ENCODE assay signal across 8 cellular contexts in the genomic region with DNA sequence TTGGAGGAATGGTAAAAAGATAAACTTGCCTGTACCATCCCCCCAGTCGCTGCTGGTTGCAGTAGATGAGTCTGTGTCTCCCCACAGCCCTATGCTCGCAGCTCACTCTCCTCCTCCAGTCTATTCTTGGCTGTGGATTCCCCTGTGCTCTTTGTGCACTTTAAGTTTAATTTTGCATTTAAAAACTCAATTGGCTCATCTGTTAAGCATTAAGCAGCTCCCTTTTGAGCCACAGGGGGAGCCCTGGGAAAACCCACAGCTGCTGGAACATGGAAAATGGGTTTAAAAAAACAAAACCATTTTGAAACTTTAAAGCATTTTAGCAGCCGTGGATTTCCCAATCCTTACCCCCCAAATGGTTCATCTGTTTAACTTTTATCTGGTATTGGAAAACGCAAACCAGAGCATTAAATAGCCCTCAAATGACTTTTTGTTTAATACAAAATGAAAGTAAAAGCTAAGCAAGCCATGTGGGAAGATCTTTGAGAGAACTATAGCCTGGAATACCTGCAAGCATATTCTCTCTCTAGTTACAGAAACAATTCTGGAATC.
DNase-seq lines count a peak whose midpoint lies in the region; ATAC-seq and TF ChIP-seq lines count a peak whose summit lies in the region.

No MANE protein-coding gene starts in this region.

- no peaks in the 10 kb centered on the region for H3K27me3 ChIP-seq in GM23338 (ENCODE audit: insufficient read depth)
- H3K27me3 ChIP-seq in lung (ENCODE audit: control insufficient read depth, insufficient read depth): no peaks in the 10 kb centered on the region

- peaks cover 27% of the 10 kb centered on the region for H3K4me1 Mint-ChIP-seq in GM23338
- peaks cover 2% of the 10 kb centered on the region for H3K4me1 Mint-ChIP-seq in activated CD4-positive, alpha-beta memory T cell treated with anti-CD3 and anti-CD28 coated beads for 36 hours (ENCODE audit: low read depth)

- DNase-seq in Daoy (ENCODE audit: low read depth) (peak; percentile 76), GM23338 (ENCODE audit: low spot score) (peak; percentile 65), NCI-H1105 treated with DMSO at 0.1 percent for 48 hours (lab: John Stamatoyannopoulos, UW) (peak; percentile 39), lung (ENCODE audit: low spot score) (no peak), DMS79 (lab: John Stamatoyannopoulos, UW) (no peak)
- DNase-seq in activated naive CD4-positive, alpha-beta T cell treated with anti-CD3 and anti-CD28 coated beads, Interleukin-2, amount 50 U/mL, for 72 hours (ENCODE audit: low spot score in 2 of 2): no peak
- DNase-seq in activated CD4-positive, alpha-beta memory T cell treated with anti-CD3 and anti-CD28 coated beads for 36 hours: no peak

- intact Hi-C loops in activated CD4-positive, alpha-beta memory T cell treated with anti-CD3 and anti-CD28 coated beads for 36 hours (cut with micrococcal nuclease): no loop called here

- H3K4me3 ChIP-seq in GM23338: no peak overlapping the region
- H3K4me3 ChIP-seq in lung: no peak overlapping the region

- 45 to 61% methylated on average over 4 of the region's 4 CpGs for WGBS in lung, 2 donors

- H4K20me1 ChIP-seq in GM23338 (replicated peaks; ENCODE audit: insufficient read depth): no peaks in the 10 kb centered on the region

- no peaks in the 10 kb centered on the region for H3K9me3 ChIP-seq in lung (ENCODE audit: control insufficient read depth in 2 of 2, insufficient read depth in 1 of 2, low read length in 1 of 2)

- H2AFZ ChIP-seq in GM23338: peak overlapping the region; percentile 60

- peak; percentile 82 for ATAC-seq in GM23338
- peak; percentile 37 for ATAC-seq in lung (ENCODE audit: insufficient read depth, low FRiP score)
- ATAC-seq in activated naive CD4-positive, alpha-beta T cell treated with anti-CD3 and anti-CD28 coated beads, Interleukin-2, amount 50 U/mL, for 72 hours: no peak

- H3F3A ChIP-seq in GM23338 (replicated peaks; ENCODE audit: low read depth): no peaks in the 10 kb centered on the region

- H3K36me3 Mint-ChIP-seq in GM23338 (ENCODE audit: low read depth): no peaks in the 10 kb centered on the region
- H3K36me3 Mint-ChIP-seq in activated naive CD4-positive, alpha-beta T cell treated with anti-CD3 and anti-CD28 coated beads, Interleukin-2, amount 50 U/mL, for 72 hours: no peaks in the 10 kb centered on the region
- H3K36me3 Mint-ChIP-seq in activated CD4-positive, alpha-beta memory T cell treated with anti-CD3 and anti-CD28 coated beads for 36 hours: no peaks in the 10 kb centered on the region

- peak overlapping the region; percentile 88 for H3K27ac Mint-ChIP-seq in GM23338
- H3K27ac Mint-ChIP-seq in activated naive CD4-positive, alpha-beta T cell treated with anti-CD3 and anti-CD28 coated beads, Interleukin-2, amount 50 U/mL, for 72 hours: no peak overlapping the region
- no peak overlapping the region for H3K27ac Mint-ChIP-seq in activated CD4-positive, alpha-beta memory T cell treated with anti-CD3 and anti-CD28 coated beads for 36 hours

- CTCF ChIA-PET in activated CD4-positive, alpha-beta memory T cell treated with anti-CD3 and anti-CD28 coated beads for 36 hours (lab: Charles Lee): no interaction called here

- peak overlapping the region; percentile 35; the same call in 1 of the 2 replicates for H3K4me2 ChIP-seq in GM23338

- peaks cover 2% of the 10 kb centered on the region for H3K27me3 Mint-ChIP-seq in GM23338 (ENCODE audit: insufficient read depth, low read depth, poor library complexity)
- H3K27me3 Mint-ChIP-seq in activated CD4-positive, alpha-beta memory T cell treated with anti-CD3 and anti-CD28 coated beads for 36 hours: no peaks in the 10 kb centered on the region

- H3K4me1 ChIP-seq in GM23338 (ENCODE audit: insufficient read depth): peaks cover 29% of the 10 kb centered on the region
- no peaks in the 10 kb centered on the region for H3K4me1 ChIP-seq in lung (ENCODE audit: control insufficient read depth in 2 of 2, insufficient read depth in 2 of 2, low read length in 2 of 2)

- H3K9me3 Mint-ChIP-seq in GM23338: no peaks in the 10 kb centered on the region
- H3K9me3 Mint-ChIP-seq in activated naive CD4-positive, alpha-beta T cell treated with anti-CD3 and anti-CD28 coated beads, Interleukin-2, amount 50 U/mL, for 72 hours: peaks cover 0 to 18% of the 10 kb centered on the region in 2 donors
- peaks cover 2% of the 10 kb centered on the region for H3K9me3 Mint-ChIP-seq in activated CD4-positive, alpha-beta memory T cell treated with anti-CD3 and anti-CD28 coated beads for 36 hours

- peak; percentile 51 to 75 for TF ChIP-seq CTCF in GM23338 (conservative IDR thresholded peaks at IDR 0.05; ENCODE audit: low read depth in 2 of 2)
- TF ChIP-seq CTCF in lung (IDR thresholded peaks at IDR 0.05; ENCODE audit: control extremely low read depth, extremely low read depth): no peak

- POLR2A ChIA-PET in activated CD4-positive, alpha-beta memory T cell treated with anti-CD3 and anti-CD28 coated beads for 36 hours (lab: Charles Lee): no interaction called here

- H3K27ac ChIP-seq in GM23338 (ENCODE audit: low read depth) (no peak overlapping the region; the same call in 1 of the 2 replicates), cingulate gyrus (ENCODE audit: low read depth, low read length) (peak overlapping the region; percentile 63), lung (ENCODE audit: low read depth in 1 of 2, low read length in 1 of 2) (no peak overlapping the region)

- no peak overlapping the region for H3K4me3 Mint-ChIP-seq in GM23338
- H3K4me3 Mint-ChIP-seq in activated CD4-positive, alpha-beta memory T cell treated with anti-CD3 and anti-CD28 coated beads for 36 hours: no peak overlapping the region

- H3K36me3 ChIP-seq in GM23338 (ENCODE audit: insufficient read depth) (no peaks in the 10 kb centered on the region), lung (ENCODE audit: control insufficient read depth in 2 of 2, insufficient read depth in 2 of 2, low read length in 2 of 2) (no peaks in the 10 kb centered on the region)

- no peaks in the 10 kb centered on the region for H3K9me2 ChIP-seq in GM23338 (ENCODE audit: insufficient read depth)

- H3K79me2 ChIP-seq in GM23338 (replicated peaks; ENCODE audit: insufficient read depth): no peaks in the 10 kb centered on the region

TF ChIP-seq in GM23338, 12 proteins besides CTCF, POLR2A, EP300 and RAD21 (continues in another document):
- no peak for TF ChIP-seq ZNF331 (CRISPR knock-in tag; IDR thresholded peaks at IDR 0.05; ENCODE audit: low read depth)
- TF ChIP-seq STAT1 (IDR thresholded peaks at IDR 0.05; ENCODE audit: unreplicated experiment): no peak
- TF ChIP-seq, protein P1, sequence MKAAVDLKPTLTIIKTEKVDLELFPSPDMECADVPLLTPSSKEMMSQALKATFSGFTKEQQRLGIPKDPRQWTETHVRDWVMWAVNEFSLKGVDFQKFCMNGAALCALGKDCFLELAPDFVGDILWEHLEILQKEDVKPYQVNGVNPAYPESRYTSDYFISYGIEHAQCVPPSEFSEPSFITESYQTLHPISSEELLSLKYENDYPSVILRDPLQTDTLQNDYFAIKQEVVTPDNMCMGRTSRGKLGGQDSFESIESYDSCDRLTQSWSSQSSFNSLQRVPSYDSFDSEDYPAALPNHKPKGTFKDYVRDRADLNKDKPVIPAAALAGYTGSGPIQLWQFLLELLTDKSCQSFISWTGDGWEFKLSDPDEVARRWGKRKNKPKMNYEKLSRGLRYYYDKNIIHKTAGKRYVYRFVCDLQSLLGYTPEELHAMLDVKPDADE (IDR thresholded peaks at IDR 0.05): no peak
- TF ChIP-seq JUNB (IDR thresholded peaks at IDR 0.05; ENCODE audit: unreplicated experiment): no peak

Comparison
In these comparisons a context has a peak if more than half of its experiments do, and no peak if none do; other contexts are left out.
1. DNase-seq: peak in Daoy (single experiment), GM23338 (single experiment) and NCI-H1105 treated with DMSO at 0.1 percent for 48 hours (single experiment); none in lung (single experiment), activated naive CD4-positive, alpha-beta T cell treated with anti-CD3 and anti-CD28 coated beads, Interleukin-2, amount 50 U/mL, for 72 hours (0 of 2), activated CD4-positive, alpha-beta memory T cell treated with anti-CD3 and anti-CD28 coated beads for 36 hours (single experiment) and DMS79 (single experiment).
2. ATAC-seq: peak in GM23338 (single experiment) and lung (single experiment); none in activated naive CD4-positive, alpha-beta T cell treated with anti-CD3 and anti-CD28 coated beads, Interleukin-2, amount 50 U/mL, for 72 hours (0 of 2).